In the genomic region with DNA sequence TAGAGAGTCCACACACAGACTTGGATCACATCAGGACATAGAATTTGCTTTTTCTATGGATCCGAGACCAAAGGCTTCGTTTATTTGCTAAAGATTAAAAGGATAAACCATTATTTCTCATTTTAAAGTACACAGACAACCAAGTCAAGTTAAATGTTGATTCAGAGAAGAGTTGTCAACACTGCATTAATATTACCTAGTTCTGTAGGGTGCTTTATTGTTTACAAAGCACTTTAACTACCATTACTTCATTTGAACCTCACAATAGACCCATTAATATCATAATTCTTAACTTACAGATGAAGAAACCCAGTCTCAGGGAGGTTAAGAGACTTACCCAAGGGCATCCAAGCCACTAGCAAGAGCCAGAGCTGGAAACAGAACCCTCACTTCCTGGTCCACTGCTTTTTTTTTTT, we compare ENCODE assay signal across 2 cellular contexts.
TF ChIP-seq lines count a peak whose summit lies in the region.

No MANE protein-coding gene starts in this region.

TF ChIP-seq in SK-N-SH, 30 proteins besides CTCF, POLR2A, EP300 and RAD21 (continued from another document):
- TF ChIP-seq, protein P1, sequence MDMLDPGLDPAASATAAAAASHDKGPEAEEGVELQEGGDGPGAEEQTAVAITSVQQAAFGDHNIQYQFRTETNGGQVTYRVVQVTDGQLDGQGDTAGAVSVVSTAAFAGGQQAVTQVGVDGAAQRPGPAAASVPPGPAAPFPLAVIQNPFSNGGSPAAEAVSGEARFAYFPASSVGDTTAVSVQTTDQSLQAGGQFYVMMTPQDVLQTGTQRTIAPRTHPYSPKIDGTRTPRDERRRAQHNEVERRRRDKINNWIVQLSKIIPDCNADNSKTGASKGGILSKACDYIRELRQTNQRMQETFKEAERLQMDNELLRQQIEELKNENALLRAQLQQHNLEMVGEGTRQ (IDR thresholded peaks at IDR 0.05; ENCODE audit: borderline replicate concordance, low read depth, low read length) = no peak
- TF ChIP-seq, protein P2, sequence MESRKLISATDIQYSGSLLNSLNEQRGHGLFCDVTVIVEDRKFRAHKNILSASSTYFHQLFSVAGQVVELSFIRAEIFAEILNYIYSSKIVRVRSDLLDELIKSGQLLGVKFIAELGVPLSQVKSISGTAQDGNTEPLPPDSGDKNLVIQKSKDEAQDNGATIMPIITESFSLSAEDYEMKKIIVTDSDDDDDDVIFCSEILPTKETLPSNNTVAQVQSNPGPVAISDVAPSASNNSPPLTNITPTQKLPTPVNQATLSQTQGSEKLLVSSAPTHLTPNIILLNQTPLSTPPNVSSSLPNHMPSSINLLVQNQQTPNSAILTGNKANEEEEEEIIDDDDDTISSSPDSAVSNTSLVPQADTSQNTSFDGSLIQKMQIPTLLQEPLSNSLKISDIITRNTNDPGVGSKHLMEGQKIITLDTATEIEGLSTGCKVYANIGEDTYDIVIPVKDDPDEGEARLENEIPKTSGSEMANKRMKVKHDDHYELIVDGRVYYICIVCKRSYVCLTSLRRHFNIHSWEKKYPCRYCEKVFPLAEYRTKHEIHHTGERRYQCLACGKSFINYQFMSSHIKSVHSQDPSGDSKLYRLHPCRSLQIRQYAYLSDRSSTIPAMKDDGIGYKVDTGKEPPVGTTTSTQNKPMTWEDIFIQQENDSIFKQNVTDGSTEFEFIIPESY (IDR thresholded peaks at IDR 0.05; ENCODE audit: borderline replicate concordance, low read depth) = no peak
TF ChIP-seq in SK-N-SH: peak in this region for 0.

TF ChIP-seq in SK-N-SH treated with all-trans-retinoic acid at 6 μM for 48 hours, 23 proteins besides CTCF, POLR2A, EP300 and RAD21 (continued from another document):
- TF ChIP-seq, protein P3, sequence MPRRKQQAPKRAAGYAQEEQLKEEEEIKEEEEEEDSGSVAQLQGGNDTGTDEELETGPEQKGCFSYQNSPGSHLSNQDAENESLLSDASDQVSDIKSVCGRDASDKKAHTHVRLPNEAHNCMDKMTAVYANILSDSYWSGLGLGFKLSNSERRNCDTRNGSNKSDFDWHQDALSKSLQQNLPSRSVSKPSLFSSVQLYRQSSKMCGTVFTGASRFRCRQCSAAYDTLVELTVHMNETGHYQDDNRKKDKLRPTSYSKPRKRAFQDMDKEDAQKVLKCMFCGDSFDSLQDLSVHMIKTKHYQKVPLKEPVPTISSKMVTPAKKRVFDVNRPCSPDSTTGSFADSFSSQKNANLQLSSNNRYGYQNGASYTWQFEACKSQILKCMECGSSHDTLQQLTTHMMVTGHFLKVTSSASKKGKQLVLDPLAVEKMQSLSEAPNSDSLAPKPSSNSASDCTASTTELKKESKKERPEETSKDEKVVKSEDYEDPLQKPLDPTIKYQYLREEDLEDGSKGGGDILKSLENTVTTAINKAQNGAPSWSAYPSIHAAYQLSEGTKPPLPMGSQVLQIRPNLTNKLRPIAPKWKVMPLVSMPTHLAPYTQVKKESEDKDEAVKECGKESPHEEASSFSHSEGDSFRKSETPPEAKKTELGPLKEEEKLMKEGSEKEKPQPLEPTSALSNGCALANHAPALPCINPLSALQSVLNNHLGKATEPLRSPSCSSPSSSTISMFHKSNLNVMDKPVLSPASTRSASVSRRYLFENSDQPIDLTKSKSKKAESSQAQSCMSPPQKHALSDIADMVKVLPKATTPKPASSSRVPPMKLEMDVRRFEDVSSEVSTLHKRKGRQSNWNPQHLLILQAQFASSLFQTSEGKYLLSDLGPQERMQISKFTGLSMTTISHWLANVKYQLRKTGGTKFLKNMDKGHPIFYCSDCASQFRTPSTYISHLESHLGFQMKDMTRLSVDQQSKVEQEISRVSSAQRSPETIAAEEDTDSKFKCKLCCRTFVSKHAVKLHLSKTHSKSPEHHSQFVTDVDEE (CRISPR knock-in tag; IDR thresholded peaks at IDR 0.05) = no peak
- TF ChIP-seq CSDC2 (CRISPR knock-in tag; IDR thresholded peaks at IDR 0.05) = no peak
- TF ChIP-seq, protein P4, sequence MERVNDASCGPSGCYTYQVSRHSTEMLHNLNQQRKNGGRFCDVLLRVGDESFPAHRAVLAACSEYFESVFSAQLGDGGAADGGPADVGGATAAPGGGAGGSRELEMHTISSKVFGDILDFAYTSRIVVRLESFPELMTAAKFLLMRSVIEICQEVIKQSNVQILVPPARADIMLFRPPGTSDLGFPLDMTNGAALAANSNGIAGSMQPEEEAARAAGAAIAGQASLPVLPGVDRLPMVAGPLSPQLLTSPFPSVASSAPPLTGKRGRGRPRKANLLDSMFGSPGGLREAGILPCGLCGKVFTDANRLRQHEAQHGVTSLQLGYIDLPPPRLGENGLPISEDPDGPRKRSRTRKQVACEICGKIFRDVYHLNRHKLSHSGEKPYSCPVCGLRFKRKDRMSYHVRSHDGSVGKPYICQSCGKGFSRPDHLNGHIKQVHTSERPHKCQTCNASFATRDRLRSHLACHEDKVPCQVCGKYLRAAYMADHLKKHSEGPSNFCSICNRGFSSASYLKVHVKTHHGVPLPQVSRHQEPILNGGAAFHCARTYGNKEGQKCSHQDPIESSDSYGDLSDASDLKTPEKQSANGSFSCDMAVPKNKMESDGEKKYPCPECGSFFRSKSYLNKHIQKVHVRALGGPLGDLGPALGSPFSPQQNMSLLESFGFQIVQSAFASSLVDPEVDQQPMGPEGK (CRISPR knock-in tag; IDR thresholded peaks at IDR 0.05; ENCODE audit: borderline replicate concordance) = no peak
- TF ChIP-seq ISL1 (CRISPR knock-in tag; IDR thresholded peaks at IDR 0.05) = no peak
- no peak for TF ChIP-seq RARB (CRISPR knock-in tag; IDR thresholded peaks at IDR 0.05)
- TF ChIP-seq SNAI2 (CRISPR knock-in tag; IDR thresholded peaks at IDR 0.05) = no peak
- TF ChIP-seq TCF4 (CRISPR knock-in tag; IDR thresholded peaks at IDR 0.05; ENCODE audit: borderline replicate concordance) = no peak
TF ChIP-seq in SK-N-SH treated with all-trans-retinoic acid at 6 μM for 48 hours: peak in this region for 0.
